Comparison of ENCODE assay signal across 8 cellular contexts in genomic region chr1:110339427-110340206, GRCh38. TPM values are rescaled to one million over a fixed set of nuclear protein-coding genes. Genes with fewer than 3 reads are reported as not detected.
DNase-seq lines count a peak whose midpoint lies in the region; ATAC-seq and TF ChIP-seq lines count a peak whose summit lies in the region.

No MANE protein-coding gene starts in this region.

- peak overlapping the region; percentile 55 to 89 for H3K4me3 ChIP-seq in CD4-positive, alpha-beta memory T cell (ENCODE audit: low read length in 2 of 2)
- H3K4me3 ChIP-seq in GM23338 (peak overlapping the region; percentile 57), OCI-LY7 (ENCODE audit: low read depth, low read length, poor library complexity, severe bottlenecking) (peak overlapping the region; percentile 93), heart left ventricle (peak overlapping the region; percentile 64 to 95 (median 82))

- CTCF ChIA-PET in CD4-positive, alpha-beta memory T cell (lab: Charles Lee; ENCODE audit: partially characterized antibody): interaction anchor here (1.5 to 10.5 kb wide), 9 partner anchors 9 to 305 kb away, joined by 4 to 127 read pairs (median 11); partner anchors contain the start of genes KCNC4 and STRIP1
- CTCF ChIA-PET in OCI-LY7 (lab: Charles Lee; ENCODE audit: unreplicated experiment): interaction anchor here (1.3 to 2.6 kb wide), 3 partner anchors 21 to 131 kb away, joined by 3 to 15 read pairs (median 6); no protein-coding TSS in a partner anchor
- CTCF ChIA-PET in activated naive CD4-positive, alpha-beta T cell treated with anti-CD3 and anti-CD28 coated beads for 36 hours (lab: Charles Lee): interaction anchor here (1.0 to 9.1 kb wide), 8 partner anchors 9 to 248 kb away, joined by 3 to 81 read pairs (median 10); partner anchors contain the start of gene KCNC4

- H3K27ac ChIP-seq in CD4-positive, alpha-beta memory T cell (ENCODE audit: low read depth, low read length): peak overlapping the region; percentile 94
- peak overlapping the region; percentile 35 for H3K27ac ChIP-seq in GM23338 (ENCODE audit: low read depth)
- H3K27ac ChIP-seq in OCI-LY7 (ENCODE audit: low read depth, low read length, poor library complexity, severe bottlenecking): peak overlapping the region; percentile 92
- peak overlapping the region; percentile 75 to 99 (median 93) for H3K27ac ChIP-seq in heart left ventricle

- H4K20me1 ChIP-seq in GM23338 (replicated peaks; ENCODE audit: insufficient read depth) (peaks cover 44% of the 10 kb centered on the region), OCI-LY7 (ENCODE audit: insufficient read depth, low read length) (peaks cover 46% of the 10 kb centered on the region)

- no peaks in the 10 kb centered on the region for H3K9me3 ChIP-seq in CD4-positive, alpha-beta memory T cell (ENCODE audit: control insufficient read depth in 1 of 2, low read length in 2 of 2)
- H3K9me3 ChIP-seq in OCI-LY7 (ENCODE audit: low read length): no peaks in the 10 kb centered on the region
- no peaks in the 10 kb centered on the region for H3K9me3 ChIP-seq in heart left ventricle

- no peak overlapping the region for H3K27ac Mint-ChIP-seq in CD4-positive, alpha-beta memory T cell
- H3K27ac Mint-ChIP-seq in GM23338: no peak overlapping the region
- H3K27ac Mint-ChIP-seq in activated naive CD4-positive, alpha-beta T cell treated with anti-CD3 and anti-CD28 coated beads for 36 hours: no peak overlapping the region

- peaks cover 62% of the 10 kb centered on the region for H3K4me1 ChIP-seq in CD4-positive, alpha-beta memory T cell (ENCODE audit: insufficient read depth, low read length)
- peaks cover 41% of the 10 kb centered on the region for H3K4me1 ChIP-seq in GM23338 (ENCODE audit: insufficient read depth)
- H3K4me1 ChIP-seq in OCI-LY7 (ENCODE audit: insufficient read depth, low read length, poor library complexity, severe bottlenecking): peaks cover 35% of the 10 kb centered on the region
- peaks cover 5 to 66% (median 57%) of the 10 kb centered on the region in 12 donors for H3K4me1 ChIP-seq in heart left ventricle

- H3F3A ChIP-seq in GM23338 (replicated peaks; ENCODE audit: low read depth): no peaks in the 10 kb centered on the region

- BruUV-seq in OCI-LY7 (replicated peaks; lab: Mats Ljungman, UMichigan): TSS peak; percentile 10

- POLR2A ChIA-PET in CD4-positive, alpha-beta memory T cell (lab: Charles Lee; ENCODE audit: partially characterized antibody): interaction anchor here (0.6 to 8.9 kb wide), 31 partner anchors 9 to 1693 kb away, joined by 3 to 169 read pairs (median 5); partner anchors contain the start of genes GNAI3, KCNA3, KCNC4 and LAMTOR5
- POLR2A ChIA-PET in OCI-LY7 (lab: Charles Lee): interaction anchor here (0.6 to 6.1 kb wide), 13 partner anchors 9 to 305 kb away, joined by 3 to 39 read pairs (median 5); partner anchors contain the start of genes LAMTOR5 and STRIP1

- no peaks in the 10 kb centered on the region for H3K9me2 ChIP-seq in GM23338 (ENCODE audit: insufficient read depth)
- H3K9me2 ChIP-seq in OCI-LY7 (ENCODE audit: insufficient read depth, low read length): no peaks in the 10 kb centered on the region

- H2AFZ ChIP-seq in GM23338 (no peak overlapping the region), OCI-LY7 (ENCODE audit: low read length) (peak overlapping the region; percentile 9; the same call in 1 of the 2 replicates)

- H3K4me2 ChIP-seq in GM23338: peak overlapping the region; percentile 89
- H3K4me2 ChIP-seq in OCI-LY7 (ENCODE audit: low read length): peak overlapping the region; percentile 98

- H3K27me3 Mint-ChIP-seq in CD4-positive, alpha-beta memory T cell: no peaks in the 10 kb centered on the region
- H3K27me3 Mint-ChIP-seq in GM23338 (ENCODE audit: insufficient read depth, low read depth, poor library complexity): peaks cover 10% of the 10 kb centered on the region
- H3K27me3 Mint-ChIP-seq in activated naive CD4-positive, alpha-beta T cell treated with anti-CD3 and anti-CD28 coated beads for 36 hours (ENCODE audit: low read depth): no peaks in the 10 kb centered on the region

- DNase-seq in CD4-positive, alpha-beta memory T cell: peak in 1 of 5 donors; percentile 82
- peak; percentile 76 for DNase-seq in GM23338 (ENCODE audit: low spot score)
- DNase-seq in OCI-LY7 (ENCODE audit: low spot score): peak; percentile 71
- DNase-seq in activated naive CD4-positive, alpha-beta T cell treated with anti-CD3 and anti-CD28 coated beads for 36 hours: peak; percentile 80
- peak in 4 of 5 donors; percentile 45 to 68 (median 57) for DNase-seq in heart left ventricle
- DNase-seq in renal cortical epithelial cell (ENCODE audit: low read depth): peak; percentile 56
- no peak for DNase-seq in NCI-H187 (lab: John Stamatoyannopoulos, UW)

- H3K9me3 Mint-ChIP-seq in CD4-positive, alpha-beta memory T cell: peaks cover 0 to 2% (median 0%) of the 10 kb centered on the region in 8 donors
- peaks cover 5% of the 10 kb centered on the region; the same call in 2 of the 3 replicates for H3K9me3 Mint-ChIP-seq in GM23338
- H3K9me3 Mint-ChIP-seq in activated naive CD4-positive, alpha-beta T cell treated with anti-CD3 and anti-CD28 coated beads for 36 hours: no peaks in the 10 kb centered on the region

- TF ChIP-seq CTCF in GM23338 (conservative IDR thresholded peaks at IDR 0.05; ENCODE audit: low read depth in 2 of 2) (no peak; a peak in 1 of 4 replicates), OCI-LY7 (conservative IDR thresholded peaks at IDR 0.05; ENCODE audit: low read length) (0 out of 2 replicates have a peak, but pooled peaks have one; percentile 21), heart left ventricle (IDR thresholded peaks at IDR 0.05) (peak in 7 of 12 donors; percentile 17 to 47 (median 35))

- peaks cover 16% of the 10 kb centered on the region for H3K36me3 ChIP-seq in CD4-positive, alpha-beta memory T cell (ENCODE audit: insufficient read depth, low read length)
- H3K36me3 ChIP-seq in GM23338 (ENCODE audit: insufficient read depth) (no peaks in the 10 kb centered on the region; the same call in 1 of the 2 replicates), OCI-LY7 (ENCODE audit: insufficient read depth, low read length) (peaks cover 52% of the 10 kb centered on the region), heart left ventricle (peaks cover 0 to 43% (median 35%) of the 10 kb centered on the region in 9 donors)

- H3K79me2 ChIP-seq in GM23338 (replicated peaks; ENCODE audit: insufficient read depth) (peaks cover 59% of the 10 kb centered on the region), OCI-LY7 (ENCODE audit: insufficient read depth, low read depth, low read length) (peaks cover 69% of the 10 kb centered on the region)

- peak; percentile 68 to 83 for TF ChIP-seq POLR2A in heart left ventricle (IDR thresholded peaks at IDR 0.05)

- ATAC-seq in GM23338: peak; percentile 2
- peak in 2 of 4 donors; percentile 0 to 2 for ATAC-seq in heart left ventricle
- ATAC-seq in GM21786 (IDR thresholded peaks at IDR 0.05; ENCODE audit: unreplicated experiment): no peak

- no peaks in the 10 kb centered on the region for H3K27me3 ChIP-seq in CD4-positive, alpha-beta memory T cell (ENCODE audit: insufficient read depth, low read length)
- H3K27me3 ChIP-seq in GM23338 (ENCODE audit: insufficient read depth) (no peaks in the 10 kb centered on the region), heart left ventricle (no peaks in the 10 kb centered on the region)

- H3K4me3 Mint-ChIP-seq in CD4-positive, alpha-beta memory T cell: no peak overlapping the region
- no peak overlapping the region for H3K4me3 Mint-ChIP-seq in GM23338
- no peak overlapping the region for H3K4me3 Mint-ChIP-seq in activated naive CD4-positive, alpha-beta T cell treated with anti-CD3 and anti-CD28 coated beads for 36 hours

- WGBS in heart left ventricle, 4 donors: 0 to 1% (median 0%) methylated on average over 53 to 75 of the region's 75 CpGs

- intact Hi-C loops in CD4-positive, alpha-beta memory T cell (cut with micrococcal nuclease): loop anchor here (2.0 to 5.0 kb wide), 10 partner anchors 123 to 1415 kb away; partner anchors contain the start of genes CEPT1, DDX20, DENND2D and DRAM2
- intact Hi-C loops in OCI-LY7 (cut with micrococcal nuclease; ENCODE audit: unreplicated experiment): loop anchor here (2.0 to 10.0 kb wide), 2 partner anchors 333 to 535 kb away; partner anchors contain the start of gene CD53
- intact Hi-C loops in activated naive CD4-positive, alpha-beta T cell treated with anti-CD3 and anti-CD28 coated beads for 36 hours (cut with micrococcal nuclease): loop anchor here (1.0 to 10.0 kb wide), 12 partner anchors 15 to 1647 kb away; partner anchors contain the start of genes AMPD2, ATP5PB, CHI3L2 and GNAT2
- intact Hi-C loops in heart left ventricle (cut with DNase I): loop anchor here in 7 of 10 donors (2.0 to 5.0 kb wide), 3 partner anchors 67 to 69 kb away; partner anchors contain the start of gene LAMTOR5 (in 6 of the 7)

- peaks cover 33 to 69% (median 57%) of the 10 kb centered on the region in 4 donors for H3K4me1 Mint-ChIP-seq in CD4-positive, alpha-beta memory T cell
- H3K4me1 Mint-ChIP-seq in GM23338: peaks cover 47% of the 10 kb centered on the region
- H3K4me1 Mint-ChIP-seq in activated naive CD4-positive, alpha-beta T cell treated with anti-CD3 and anti-CD28 coated beads for 36 hours (ENCODE audit: low read depth): peaks cover 54% of the 10 kb centered on the region

- H3K36me3 Mint-ChIP-seq in CD4-positive, alpha-beta memory T cell: peaks cover 33 to 41% of the 10 kb centered on the region in 2 donors
- H3K36me3 Mint-ChIP-seq in GM23338 (ENCODE audit: low read depth): peaks cover 51% of the 10 kb centered on the region
- peaks cover 47% of the 10 kb centered on the region for H3K36me3 Mint-ChIP-seq in activated naive CD4-positive, alpha-beta T cell treated with anti-CD3 and anti-CD28 coated beads for 36 hours (ENCODE audit: low read depth)

RNA-seq across cellular contexts. Expression of gene RBM15, which starts 0.4 kb away (rescaled TPM):
- total RNA-seq in CD4-positive, alpha-beta memory T cell: 10 to 100 TPM; 47.7 to 51.4 TPM
- polyA plus RNA-seq in CD4-positive, alpha-beta memory T cell: 10 to 100 TPM in 1 of 2 donors, 1 to 10 TPM in 1; 6.8 to 10.8 TPM
- total RNA-seq in GM23338 (2014; rRNA removed; shearing (Covaris generic)): 68.3 and 84.0 TPM in 2 replicates
- polyA plus RNA-seq in GM23338 (2016; fragmentation: Nextera tagmentation; extraction: Ambion mirVana): 20.6 and 20.8 TPM in 2 replicates
- total RNA-seq in OCI-LY7 (2014; rRNA removed; shearing (Covaris generic)): 221 and 231 TPM in 2 replicates
- total RNA-seq in OCI-LY7 (2022): 119 and 137 TPM in 2 replicates
- 10 to 100 TPM; 91.0 to 91.5 TPM for total RNA-seq in activated naive CD4-positive, alpha-beta T cell treated with anti-CD3 and anti-CD28 coated beads for 36 hours
- 10 to 100 TPM; 14.1 to 24.4 (median 19.2) TPM for total RNA-seq in heart left ventricle
- 1 to 10 TPM; 4.6 to 5.1 TPM for polyA plus RNA-seq in heart left ventricle
- 26.9 and 36.0 TPM in 2 replicates for total RNA-seq in renal cortical epithelial cell

RNA-seq across cellular contexts. Expression of gene SLC16A4, which starts 51.2 kb away (rescaled TPM):
- total RNA-seq in CD4-positive, alpha-beta memory T cell: under 1 TPM; 0.39 to 0.90 TPM
- under 1 TPM; 0.29 to 0.73 TPM for polyA plus RNA-seq in CD4-positive, alpha-beta memory T cell
- 0.50 and 0.94 TPM in 2 replicates for total RNA-seq in GM23338 (2014; rRNA removed; shearing (Covaris generic))
- polyA plus RNA-seq in GM23338 (2016; fragmentation: Nextera tagmentation; extraction: Ambion mirVana) (1.5 and 1.6 TPM in 2 replicates), heart left ventricle (1 to 10 TPM in 1 of 2 donors, under 1 TPM in 1; 1.00 to 1.9 TPM)
- 0.22 TPM in 1 of 2 replicates, not detected in the other for total RNA-seq in OCI-LY7 (2014; rRNA removed; shearing (Covaris generic))
- total RNA-seq in OCI-LY7 (2022) (0.15 and 0.38 TPM in 2 replicates), heart left ventricle (1 to 10 TPM; 1.6 to 4.8 (median 2.3) TPM), renal cortical epithelial cell (127 and 173 TPM in 2 replicates)
- under 1 TPM; 0.14 to 0.37 TPM for total RNA-seq in activated naive CD4-positive, alpha-beta T cell treated with anti-CD3 and anti-CD28 coated beads for 36 hours

Comparison
In these comparisons a context has a peak if more than half of its experiments do, and no peak if none do; other contexts are left out.
1. DNase-seq: peak in GM23338 (single experiment), OCI-LY7 (single experiment), activated naive CD4-positive, alpha-beta T cell treated with anti-CD3 and anti-CD28 coated beads for 36 hours (single experiment), heart left ventricle (4 of 5) and renal cortical epithelial cell (single experiment); none in NCI-H187 (0 of 2).
2. H3K27ac ChIP-seq: peak in every context shown above with its lines; median percentile 94 in CD4-positive, alpha-beta memory T cell; 93 in heart left ventricle; 92 in OCI-LY7; 35 in GM23338.
3. CTCF ChIP-seq: peak in OCI-LY7 (single experiment) and heart left ventricle (7 of 12); none in GM23338 (0 of 2).
4. RNA of gene SLC16A4, which starts 51.2 kb away (total RNA-seq): 127 to 173 TPM in renal cortical epithelial cell; 1.6 to 4.8 TPM in heart left ventricle, 0.50 to 0.94 TPM in GM23338, 0.39 to 0.90 TPM in CD4-positive, alpha-beta memory T cell, 0.15 to 0.38 TPM in OCI-LY7 and 0.14 to 0.37 TPM in activated naive CD4-positive, alpha-beta T cell treated with anti-CD3 and anti-CD28 coated beads for 36 hours; every median in the first group is over 10 times any median in the second.
5. Peak in every context shown above with its lines, with median percentiles within 50 percentile points of each other: H3K4me3 ChIP-seq.